2 cellular contexts compared by ENCODE assay signal in genomic region chr15:76208786-76209424, GRCh38.
TF ChIP-seq lines count a peak whose summit lies in the region.

No MANE protein-coding gene starts in this region.

TF ChIP-seq in IMR-90, 13 proteins besides CTCF, POLR2A, EP300 and RAD21:
- TF ChIP-seq RFX5 (IDR thresholded peaks at IDR 0.05; ENCODE audit: low read depth, low read length) (no peak), SMC3 (IDR thresholded peaks at IDR 0.05; ENCODE audit: low read depth, low read length) (no peak), MAFK (IDR thresholded peaks at IDR 0.05; ENCODE audit: low read depth, low read length) (no peak), CHD1 (IDR thresholded peaks at IDR 0.05; ENCODE audit: low read depth, low read length) (no peak), MAZ (IDR thresholded peaks at IDR 0.05; ENCODE audit: borderline replicate concordance, low read depth, low read length) (no peak), NFE2L2 (IDR thresholded peaks at IDR 0.05; ENCODE audit: low read depth, low read length) (no peak), FOS (IDR thresholded peaks at IDR 0.05; ENCODE audit: low read depth, low read length) (no peak), CEBPB (IDR thresholded peaks at IDR 0.05; ENCODE audit: low read depth, low read length) (no peak), MXI1 (IDR thresholded peaks at IDR 0.05; ENCODE audit: borderline replicate concordance, low read depth, low read length) (no peak), ELK1 (IDR thresholded peaks at IDR 0.05; ENCODE audit: borderline replicate concordance, low read depth, low read length) (no peak), RCOR1 (IDR thresholded peaks at IDR 0.05; ENCODE audit: insufficient replicate concordance, low read length) (no peak), BHLHE40 (IDR thresholded peaks at IDR 0.05; ENCODE audit: low read depth, low read length) (no peak)
- TF ChIP-seq, protein P1, sequence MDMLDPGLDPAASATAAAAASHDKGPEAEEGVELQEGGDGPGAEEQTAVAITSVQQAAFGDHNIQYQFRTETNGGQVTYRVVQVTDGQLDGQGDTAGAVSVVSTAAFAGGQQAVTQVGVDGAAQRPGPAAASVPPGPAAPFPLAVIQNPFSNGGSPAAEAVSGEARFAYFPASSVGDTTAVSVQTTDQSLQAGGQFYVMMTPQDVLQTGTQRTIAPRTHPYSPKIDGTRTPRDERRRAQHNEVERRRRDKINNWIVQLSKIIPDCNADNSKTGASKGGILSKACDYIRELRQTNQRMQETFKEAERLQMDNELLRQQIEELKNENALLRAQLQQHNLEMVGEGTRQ (IDR thresholded peaks at IDR 0.05; ENCODE audit: low read depth, low read length), result no peak

TF ChIP-seq in GM12878, 131 proteins besides CTCF, POLR2A, EP300 and RAD21:
- TF ChIP-seq RELA (IDR thresholded peaks at IDR 0.05; ENCODE audit: borderline replicate concordance, partially characterized antibody) (no peak), ZZZ3 (IDR thresholded peaks at IDR 0.05; ENCODE audit: control insufficient read depth, insufficient read length, low read depth) (no peak), ZNF274 (IDR thresholded peaks at IDR 0.05; ENCODE audit: insufficient read depth, insufficient read length) (no peak), SUZ12 (IDR thresholded peaks at IDR 0.05; ENCODE audit: unreplicated experiment) (no peak), BHLHE40 (IDR thresholded peaks at IDR 0.05; ENCODE audit: borderline replicate concordance in 1 of 2, low read depth in 2 of 2, low read length in 1 of 2) (no peak), POLR2AphosphoS2 (IDR thresholded peaks at IDR 0.05; ENCODE audit: low read depth, low read length) (no peak)
